Comparison of ENCODE assay signal across 1 cellular context in the genomic region with DNA sequence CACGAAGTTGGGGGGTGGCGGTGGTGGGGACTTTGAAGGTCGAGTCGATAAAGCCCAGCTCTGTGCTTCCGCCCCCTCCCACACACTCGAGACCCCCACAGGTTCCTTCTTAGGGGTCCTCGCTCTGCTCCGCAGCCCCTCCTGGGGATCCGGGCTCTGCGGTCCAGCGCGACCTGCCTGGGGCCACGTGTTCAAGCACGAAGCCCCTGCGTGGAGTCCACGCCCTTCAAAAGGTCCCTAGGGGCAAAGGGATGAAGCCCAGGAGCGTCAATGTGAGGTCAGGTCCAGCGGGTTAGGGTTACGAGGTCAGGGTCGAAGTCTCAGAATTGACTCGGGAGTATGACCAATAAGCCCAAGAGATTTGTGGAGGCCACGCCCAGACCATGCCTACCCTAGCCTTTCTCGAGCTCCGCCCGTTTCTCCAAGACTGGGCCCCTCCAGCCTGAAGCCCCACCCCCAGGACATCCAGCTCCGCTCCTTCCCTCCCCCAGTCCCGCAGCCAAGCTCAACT.
TF ChIP-seq lines count a peak whose summit lies in the region.

No MANE protein-coding gene starts in this region.

TF ChIP-seq in HCT116, 20 proteins besides CTCF, POLR2A, EP300 and RAD21 (continued from another document):
- TF ChIP-seq REST (IDR thresholded peaks at IDR 0.05; ENCODE audit: low read depth) (no peak), CBX3 (IDR thresholded peaks at IDR 0.05; ENCODE audit: low read depth) (no peak), MAX (IDR thresholded peaks at IDR 0.05) (no peak), TCF7L2 (IDR thresholded peaks at IDR 0.05; ENCODE audit: borderline replicate concordance, extremely low read depth, insufficient read depth, insufficient read length) (no peak), JUND (IDR thresholded peaks at IDR 0.05) (no peak), POLR2AphosphoS5 (IDR thresholded peaks at IDR 0.05; ENCODE audit: low read depth, low read length) (no peak), SIN3A (IDR thresholded peaks at IDR 0.05; ENCODE audit: low read depth) (no peak), CEBPB (IDR thresholded peaks at IDR 0.05; ENCODE audit: low read depth) (no peak), ZNF274 (IDR thresholded peaks at IDR 0.05; ENCODE audit: low read depth, low read length) (no peak)
